Comparison of ENCODE assay signal across 8 cellular contexts in genomic region chr6:125748534-125749111, GRCh38. TPM values are rescaled to one million over a fixed set of nuclear protein-coding genes. Genes with fewer than 3 reads are reported as not detected.
DNase-seq lines count a peak whose midpoint lies in the region; ATAC-seq and TF ChIP-seq lines count a peak whose summit lies in the region.

No MANE protein-coding gene starts in this region.

- H3K79me2 ChIP-seq in OCI-LY3 (ENCODE audit: low read length), result no peaks in the 10 kb centered on the region
- no peaks in the 10 kb centered on the region for H3K79me2 ChIP-seq in mammary epithelial cell (ENCODE audit: insufficient read depth, low read length)

- 2% methylated on average over 22 of the region's 25 CpGs for WGBS in mammary epithelial cell (ENCODE audit: low coverage, missing lambda C conversion rate)
- WGBS in urinary bladder, result 1% methylated on average over 25 of the region's 25 CpGs

- no peaks in the 10 kb centered on the region for H3K9me3 Mint-ChIP-seq in memory B cell

- peaks cover 4% of the 10 kb centered on the region for H3K36me3 Mint-ChIP-seq in memory B cell

- H3K4me2 ChIP-seq in OCI-LY3 (ENCODE audit: low read length) (peak overlapping the region; percentile 95), mammary epithelial cell (ENCODE audit: insufficient read depth, low read depth, low read length) (peak overlapping the region; percentile 100)

- peaks cover 24% of the 10 kb centered on the region for H3K27me3 Mint-ChIP-seq in memory B cell

- peaks cover 24% of the 10 kb centered on the region for H3K4me1 Mint-ChIP-seq in memory B cell

- dilution Hi-C loops in mammary epithelial cell (cut with HindIII; ENCODE audit: low sequenced_read_pairs), result no loop called here

- H3K27ac ChIP-seq in OCI-LY3 (ENCODE audit: low read length) (no peak overlapping the region), mammary epithelial cell (ENCODE audit: insufficient read depth, low read depth, low read length) (no peak overlapping the region), urinary bladder (ENCODE audit: low read depth) (no peak overlapping the region)

- CTCF ChIA-PET in mammary epithelial cell (lab: Charles Lee; ENCODE audit: low non-redundant PET), result no interaction called here

- BruUV-seq in mammary epithelial cell (replicated peaks; lab: Mats Ljungman, UMichigan), result no TSS peak

- peak overlapping the region; percentile 74 for H3K4me3 Mint-ChIP-seq in memory B cell

- H3K4me1 ChIP-seq in OCI-LY3 (ENCODE audit: low read length) (peaks cover 34% of the 10 kb centered on the region), mammary epithelial cell (ENCODE audit: insufficient read depth, low read length) (peaks cover 28% of the 10 kb centered on the region), urinary bladder (ENCODE audit: insufficient read depth) (no peaks in the 10 kb centered on the region)

- in situ Hi-C loops in mammary epithelial cell (cut with MboI; ENCODE audit: low sequenced_read_pairs in 2 of 2), result no loop called here

- H3K36me3 ChIP-seq in OCI-LY3 (replicated peaks; ENCODE audit: low read depth, low read length), result no peaks in the 10 kb centered on the region
- no peaks in the 10 kb centered on the region for H3K36me3 ChIP-seq in mammary epithelial cell (ENCODE audit: insufficient read depth, low read length)
- H3K36me3 ChIP-seq in urinary bladder (ENCODE audit: insufficient read depth), result no peaks in the 10 kb centered on the region

- H3K9me3 ChIP-seq in OCI-LY3 (ENCODE audit: insufficient read depth, low read length) (no peaks in the 10 kb centered on the region), mammary epithelial cell (replicated peaks; ENCODE audit: insufficient read depth, low read length) (no peaks in the 10 kb centered on the region)

- intact Hi-C loops in mammary epithelial cell (cut with micrococcal nuclease), result no loop called here

- peak; percentile 7 for DNase-seq in activated CD4-positive, alpha-beta T cell treated with anti-CD3 and anti-CD28 coated beads for 48 hours
- DNase-seq in activated CD4-positive, alpha-beta T cell treated with anti-CD3 and anti-CD28 coated beads, Interleukin-2, amount 50 U/mL, for 1 hour, result no peak
- DNase-seq in mammary epithelial cell (peak; percentile 29), memory B cell (ENCODE audit: low spot score in 2 of 2) (no peak), occipital lobe (lab: John Stamatoyannopoulos, UW) (no peak)

- H4K20me1 ChIP-seq in OCI-LY3 (ENCODE audit: insufficient read depth, low read length) (no peaks in the 10 kb centered on the region), mammary epithelial cell (ENCODE audit: insufficient read depth, low read length) (no peaks in the 10 kb centered on the region)

- H3K27me3 ChIP-seq in OCI-LY3 (ENCODE audit: low read depth, low read length), result peaks cover 73% of the 10 kb centered on the region
- peaks cover 55% of the 10 kb centered on the region for H3K27me3 ChIP-seq in mammary epithelial cell (ENCODE audit: insufficient read depth, low read length)

- no peak for ATAC-seq in memory B cell (ENCODE audit: low read depth)
- no peak for ATAC-seq in HG03108 (IDR thresholded peaks at IDR 0.05; ENCODE audit: unreplicated experiment)

- peak overlapping the region; percentile 81; the same call in 1 of the 2 replicates for H2AFZ ChIP-seq in OCI-LY3 (ENCODE audit: low read depth, low read length)
- peak overlapping the region; percentile 96 for H2AFZ ChIP-seq in mammary epithelial cell (ENCODE audit: low read depth, low read length)

- H3K4me3 ChIP-seq in OCI-LY3 (ENCODE audit: low read length) (peak overlapping the region; percentile 91), mammary epithelial cell (replicated peaks in 1 of 3; ENCODE audit: insufficient read depth in 1 of 3, low read depth in 2 of 3, low read length in 3 of 3) (peak overlapping the region; percentile 45 to 69 (median 68)), urinary bladder (ENCODE audit: low read depth, low read length) (peak overlapping the region; percentile 76)

- H3K9ac ChIP-seq in OCI-LY3 (ENCODE audit: low read length) (peak overlapping the region; percentile 27; the same call in 1 of the 2 replicates), mammary epithelial cell (ENCODE audit: insufficient read depth, low read length) (no peak overlapping the region)

- H3K27ac Mint-ChIP-seq in memory B cell, result no peak overlapping the region

- TF ChIP-seq CTCF in OCI-LY3 (IDR thresholded peaks at IDR 0.05; ENCODE audit: low read depth, low read length), result no peak
- no peak for TF ChIP-seq CTCF in mammary epithelial cell (conservative IDR thresholded peaks at IDR 0.05 in 1 of 2, IDR thresholded peaks at IDR 0.05 in 1 of 2; ENCODE audit: extremely low read depth in 1 of 2, insufficient read depth in 1 of 2, low read depth in 1 of 2, low read length in 2 of 2)

RNA-seq across cellular contexts. Expression of gene HEY2, which starts 0.8 kb away (rescaled TPM):
- total RNA-seq in mammary epithelial cell (under 1 TPM in 1 of 2 donors, not detected in 1; 0.17 TPM), urinary bladder (5.6 TPM), occipital lobe (0.62 TPM)
- polyA plus RNA-seq in mammary epithelial cell (not detected), urinary bladder (3.0 TPM)
- not detected for polyA minus RNA-seq in mammary epithelial cell

RNA-seq across cellular contexts. Expression of gene NCOA7, which starts 42.1 kb away (rescaled TPM):
- total RNA-seq in mammary epithelial cell, result 10 to 100 TPM; 29.0 to 29.1 TPM
- polyA plus RNA-seq in mammary epithelial cell, result 10.5 TPM
- 55.3 TPM for polyA minus RNA-seq in mammary epithelial cell
- total RNA-seq in urinary bladder, result 38.0 TPM
- polyA plus RNA-seq in urinary bladder, result 29.4 TPM
- total RNA-seq in occipital lobe, result 33.5 TPM

Comparison
In these comparisons a context has a peak if more than half of its experiments do, and no peak if none do; other contexts are left out.
1. DNase-seq: peak in activated CD4-positive, alpha-beta T cell treated with anti-CD3 and anti-CD28 coated beads for 48 hours (single experiment) and mammary epithelial cell (single experiment); none in activated CD4-positive, alpha-beta T cell treated with anti-CD3 and anti-CD28 coated beads, Interleukin-2, amount 50 U/mL, for 1 hour (single experiment), memory B cell (0 of 2) and occipital lobe (single experiment).
2. Peak in every context shown above with its lines, with median percentiles within 50 percentile points of each other: H3K4me3 ChIP-seq.